37 cellular contexts compared by ENCODE assay signal in the genomic region with DNA sequence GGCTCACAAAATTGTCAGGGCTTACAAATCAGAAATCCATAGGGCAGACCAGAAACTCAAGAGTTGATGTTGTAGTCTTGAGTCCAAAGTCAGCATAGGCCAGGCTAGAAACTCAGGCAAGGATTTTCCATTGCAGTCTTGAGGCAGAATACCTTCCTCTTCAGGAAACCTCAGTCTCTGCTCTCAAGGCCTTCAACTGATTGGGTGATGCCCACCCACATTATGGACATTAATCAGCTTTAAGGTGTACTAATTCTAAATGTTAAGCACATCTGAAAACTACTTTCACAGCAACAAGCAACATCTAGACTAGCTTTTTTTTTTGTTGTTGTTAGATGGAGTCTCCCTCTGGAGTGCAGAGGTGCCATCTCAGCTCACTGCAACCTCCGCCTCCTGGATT. TPM values are rescaled to one million over a fixed set of nuclear protein-coding genes. Genes with fewer than 3 reads are reported as not detected.
"Had no signal": no experiment of that assay in that cellular context is flagged by ENCODE, and none has a peak within 500 bp of the region (broad histone marks: within the 10 kb centered on the region; RNA-seq: fewer than 3 reads in every experiment).

No MANE protein-coding gene starts in this region.

- DNase-seq: Karpas-422, Kasumi-1, MG63, MM.1S, MV-4-11, NCI-H1048, NCI-H1092, NCI-H1092 treated with DMSO at 0.1 percent for 48 hours, NCI-H1105, NCI-H1105 treated with DMSO at 0.1 percent for 48 hours, NCI-H1417, NCI-H1417 treated with DMSO at 0.1 percent for 48 hours, NCI-H1436, NCI-H1436 treated with DMSO at 0.1 percent for 48 hours, NCI-H146, NCI-H1694, NCI-H1694 treated with DMSO at 0.1 percent for 48 hours, NCI-H187, NCI-H187 treated with DMSO at 0.1 percent for 48 hours, NCI-H1930, NCI-H2029, NCI-H2029 treated with DMSO at 0.1 percent for 48 hours, NCI-H2081, NCI-H2081 treated with DMSO at 0.1 percent for 48 hours, NCI-H2107, NCI-H2171, NCI-H2171 treated with DMSO at 0.1 percent for 48 hours, NCI-H2227 treated with DMSO at 0.1 percent for 48 hours, NCI-H226, NCI-H345, NCI-H446, NCI-H446 treated with DMSO at 0.1 percent for 48 hours, NCI-H510A had no signal

- H3K36me3 ChIP-seq: MG63 had no signal

- H3K9me3 ChIP-seq: MG63 had no signal

- H3K4me2 ChIP-seq: KMS-11 had no signal

- H3K27ac ChIP-seq: KMS-11 had no signal

- H3K4me3 ChIP-seq: MG63 had no signal

- H3K9ac ChIP-seq: KMS-11 had no signal

RNA-seq across cellular contexts. Expression of a gene that starts 54.9 kb away (rescaled TPM):
- total RNA-seq: M059J, MCF 10A, NCI-H460 had no signal

RNA-seq across cellular contexts. Expression of a gene that starts 56.5 kb away (rescaled TPM):
- total RNA-seq: NCI-H460 had no signal
